Comparison of ENCODE assay signal across 18 cellular contexts in the genomic region with DNA sequence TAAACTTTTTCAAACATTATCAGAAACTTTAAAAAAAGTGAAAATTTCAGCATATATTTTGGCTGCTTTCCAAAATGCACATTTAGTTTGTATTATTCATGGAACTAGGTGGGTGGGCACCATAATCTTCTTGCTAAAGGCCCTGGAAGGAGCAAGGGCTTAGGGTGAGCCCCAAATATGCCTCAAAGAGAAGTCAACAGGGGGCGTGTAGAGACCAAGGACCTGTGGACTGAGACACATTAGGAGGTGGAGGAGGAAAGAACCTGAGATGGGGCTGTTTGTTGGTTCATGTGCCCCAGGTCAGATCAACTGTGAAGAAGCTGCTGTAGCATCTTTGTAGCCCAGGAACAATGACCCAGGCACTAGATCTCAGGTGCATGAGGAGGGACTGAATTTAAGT.
DNase-seq lines count a peak whose midpoint lies in the region; FAIRE-seq and TF ChIP-seq lines count a peak whose summit lies in the region.
"Had no signal": no experiment of that assay in that cellular context is flagged by ENCODE, and none has a peak within 500 bp of the region (broad histone marks: within the 10 kb centered on the region; RNA-seq: fewer than 3 reads in every experiment).

No MANE protein-coding gene starts in this region.

- H2BK20ac ChIP-seq in H1 (ENCODE audit: low read length) = no peak overlapping the region

- H2AK5ac ChIP-seq in H1 (ENCODE audit: low read depth, low read length) = no peak overlapping the region

- DNase-seq in DMS 273 (lab: John Stamatoyannopoulos, UW; ENCODE audit: unreplicated experiment) (peak; percentile 26), DMS 273 treated with DMSO at 0.1 percent for 48 hours (lab: John Stamatoyannopoulos, UW) (no peak), NB4 (ENCODE audit: low read depth) (no peak), H1 (ENCODE audit: low read depth in 1 of 2, low spot score in 2 of 2) (no peak), suprapubic skin (ENCODE audit: low spot score in 2 of 2) (no peak), smooth muscle cell (lab: John Stamatoyannopoulos, UW; ENCODE audit: unreplicated experiment) (no peak), BE2C (no peak)
- DNase-seq: CD8-positive, alpha-beta memory T cell; GOT3; Kasumi-1; MV-4-11; NCI-H2029; NCI-H2227 treated with DMSO at 0.1 percent for 48 hours; NCI-H526 treated with DMSO at 0.1 percent for 48 hours; SHP77 had no signal

- TF ChIP-seq CTCF in NB4 (IDR thresholded peaks at IDR 0.05; ENCODE audit: low read depth, low read length) (peak; percentile 8), H1 (IDR thresholded peaks at IDR 0.05; ENCODE audit: control extremely low read depth in 1 of 3, insufficient read depth in 1 of 3, low read depth in 1 of 3, low read length in 3 of 3) (peak in 2 of 3 experiments; percentile 3 to 13; a peak in 2 of 4 replicates), suprapubic skin (IDR thresholded peaks at IDR 0.05) (no peak), smooth muscle cell (IDR thresholded peaks at IDR 0.05; ENCODE audit: borderline replicate concordance, insufficient read depth, poor library complexity, severe bottlenecking) (no peak), BE2C (IDR thresholded peaks at IDR 0.05; ENCODE audit: low read depth, low read length) (no peak)

- no peak overlapping the region for H2BK120ac ChIP-seq in H1 (replicated peaks; ENCODE audit: low read depth, low read length)

- no peak overlapping the region for H4K5ac ChIP-seq in H1 (ENCODE audit: insufficient read length, low read depth, low read length)

- TF ChIP-seq POLR2A in NB4 (IDR thresholded peaks at IDR 0.05; ENCODE audit: extremely low read depth, insufficient read length) (no peak), H1 (IDR thresholded peaks at IDR 0.05; ENCODE audit: control extremely low read depth in 1 of 2, low read depth in 2 of 2, low read length in 2 of 2) (no peak), suprapubic skin (IDR thresholded peaks at IDR 0.05) (no peak)

- H3K9me3 ChIP-seq in H1 (ENCODE audit: insufficient read depth in 2 of 2, low read depth in 1 of 2, low read length in 1 of 2) = no peaks in the 10 kb centered on the region; a peak in 1 of 4 replicates
- H3K9me3 ChIP-seq in suprapubic skin = no peaks in the 10 kb centered on the region
- H3K9me3 ChIP-seq in smooth muscle cell (replicated peaks; ENCODE audit: low read depth) = no peaks in the 10 kb centered on the region
- no peaks in the 10 kb centered on the region; the same call in 1 of the 2 replicates for H3K9me3 ChIP-seq in BE2C

- H3K27ac ChIP-seq in H1 (ENCODE audit: low read depth, low read length) = no peak overlapping the region
- peak overlapping the region; percentile 3 for H3K27ac ChIP-seq in suprapubic skin
- no peak overlapping the region for H3K27ac ChIP-seq in smooth muscle cell (ENCODE audit: low read depth)
- H3K27ac ChIP-seq: 22Rv1, RWPE1 had no signal

- FAIRE-seq in H1 (lab: Jason Lieb, UNC) = no peak
- FAIRE-seq: HepG2 had no signal

- POLR2A ChIA-PET in H1 (lab: Charles Lee; ENCODE audit: partially characterized antibody) = no interaction called here

- H3K56ac ChIP-seq in H1 (replicated peaks; ENCODE audit: insufficient read length, low read depth, low read length) = no peak overlapping the region

- no peak overlapping the region for H3K18ac ChIP-seq in H1 (ENCODE audit: extremely low read depth, low read length)

- no peak overlapping the region for H2BK5ac ChIP-seq in H1 (ENCODE audit: low read depth, low read length)

- CTCF ChIA-PET in H1 (lab: Charles Lee; ENCODE audit: partially characterized antibody) = interaction anchor here (0.6 to 3.3 kb wide), 8 partner anchors 9 to 203 kb away, joined by 3 to 23 read pairs (median 3); no protein-coding TSS in a partner anchor

- H3K4me2 ChIP-seq in H1 (ENCODE audit: insufficient read depth in 1 of 2, low read depth in 2 of 2, low read length in 2 of 2) (no peak overlapping the region), smooth muscle cell (no peak overlapping the region)

- H3K9ac ChIP-seq in H1 (replicated peaks in 1 of 4; ENCODE audit: extremely low read depth in 1 of 4, low read depth in 3 of 4, low read length in 3 of 4) (no peak overlapping the region), smooth muscle cell (ENCODE audit: low read depth) (no peak overlapping the region)

- no peak overlapping the region for H3K4me3 ChIP-seq in NB4 (ENCODE audit: low read depth, low read length)
- H3K4me3 ChIP-seq in H1 (ENCODE audit: extremely low read depth in 1 of 4, insufficient read depth in 2 of 4, low read depth in 3 of 4, low read length in 4 of 4) = no peak overlapping the region
- no peak overlapping the region for H3K4me3 ChIP-seq in suprapubic skin
- H3K4me3 ChIP-seq in smooth muscle cell = no peak overlapping the region
- H3K4me3 ChIP-seq in BE2C (ENCODE audit: low read depth, low read length) = no peak overlapping the region

- H3K23me2 ChIP-seq in H1 (ENCODE audit: low read depth, low read length) = no peaks in the 10 kb centered on the region

- H4K20me1 ChIP-seq in H1 (replicated peaks in 1 of 2; ENCODE audit: control insufficient read depth in 1 of 2, insufficient read depth in 2 of 2, low read length in 2 of 2) (no peaks in the 10 kb centered on the region), smooth muscle cell (ENCODE audit: low read depth) (no peaks in the 10 kb centered on the region)

- H4K8ac ChIP-seq in H1 (ENCODE audit: extremely low read depth, insufficient read depth, low read length) = no peak overlapping the region

- 80% methylated on average over 1 of the region's 1 CpG; no CpG with 5 or more reads in 1 of the 2 experiments for WGBS in H1 (ENCODE audit: extremely low coverage in 1 of 2, insufficient coverage in 1 of 2, insufficient read length in 1 of 2, insufficient replicate concordance in 2 of 2, low coverage in 1 of 2, low lambda C conversion rate in 2 of 2, missing lambda C conversion rate in 1 of 2), 2 experiments
- WGBS in suprapubic skin = 92% methylated on average over 1 of the region's 1 CpG
- WGBS in smooth muscle cell (ENCODE audit: low lambda C conversion rate) = 85% methylated on average over 1 of the region's 1 CpG

- H2BK15ac ChIP-seq in H1 (ENCODE audit: low read length) = 0 out of 2 replicates have a peak overlapping the region, but pooled peaks have one; percentile 85

- H3K4me1 ChIP-seq in H1 (replicated peaks in 1 of 4; ENCODE audit: control insufficient read depth in 3 of 4, insufficient read depth in 4 of 4, low read length in 3 of 4) (peaks cover 5 to 17% (median 10%) of the 10 kb centered on the region in 4 experiments), suprapubic skin (peaks cover 16% of the 10 kb centered on the region), smooth muscle cell (ENCODE audit: low read depth) (no peaks in the 10 kb centered on the region), BE2C (no peaks in the 10 kb centered on the region)

- no peak overlapping the region for H2BK12ac ChIP-seq in H1 (ENCODE audit: low read depth, low read length)

- no peak overlapping the region for H3K23ac ChIP-seq in H1 (ENCODE audit: insufficient read length)

- no peak overlapping the region for H4K91ac ChIP-seq in H1 (replicated peaks; ENCODE audit: insufficient read length, low read length)

- no peaks in the 10 kb centered on the region for H3F3A ChIP-seq in smooth muscle cell (ENCODE audit: low read depth)

- H3K79me1 ChIP-seq in H1 (ENCODE audit: low read depth, low read length) = no peaks in the 10 kb centered on the region

- H3K14ac ChIP-seq in H1 (ENCODE audit: insufficient read length) = no peak overlapping the region

- peak in 1 of 2 experiments; percentile 33; a peak in 1 of 4 replicates for TF ChIP-seq RAD21 in H1 (IDR thresholded peaks at IDR 0.05 in 1 of 2, conservative IDR thresholded peaks at IDR 0.05 in 1 of 2; ENCODE audit: low read depth in 2 of 2, low read length in 2 of 2)

- H3K36me3 ChIP-seq in H1 (ENCODE audit: control insufficient read depth in 2 of 4, insufficient read depth in 4 of 4, low read length in 3 of 4) (no peaks in the 10 kb centered on the region), suprapubic skin (no peaks in the 10 kb centered on the region), smooth muscle cell (ENCODE audit: low read depth) (no peaks in the 10 kb centered on the region), BE2C (no peaks in the 10 kb centered on the region)

- H3K79me2 ChIP-seq in H1 (ENCODE audit: control insufficient read depth in 1 of 2, insufficient read depth in 2 of 2, low read length in 2 of 2) (no peaks in the 10 kb centered on the region), smooth muscle cell (ENCODE audit: low read depth) (no peaks in the 10 kb centered on the region)

- H3K27me3 ChIP-seq in H1 (replicated peaks in 1 of 4; ENCODE audit: control insufficient read depth in 3 of 4, extremely low read depth in 1 of 4, insufficient read depth in 3 of 4, low read length in 3 of 4) (peaks cover 0 to 2% (median 0%) of the 10 kb centered on the region in 4 experiments; a peak in 1 of 7 replicates), suprapubic skin (no peaks in the 10 kb centered on the region), smooth muscle cell (ENCODE audit: low read depth) (no peaks in the 10 kb centered on the region), BE2C (no peaks in the 10 kb centered on the region)

- H2AFZ ChIP-seq in H1 (ENCODE audit: low read length) (no peak overlapping the region), smooth muscle cell (ENCODE audit: low read depth) (no peak overlapping the region)

- TF ChIP-seq EP300 in H1 (IDR thresholded peaks at IDR 0.05; ENCODE audit: borderline replicate concordance in 1 of 2, low read depth in 2 of 2, low read length in 2 of 2) = no peak
- TF ChIP-seq EP300 in suprapubic skin (IDR thresholded peaks at IDR 0.05) = no peak

- H3K4ac ChIP-seq in H1 (replicated peaks; ENCODE audit: insufficient read length, low read depth, low read length) = no peak overlapping the region

TF ChIP-seq in H1, 55 proteins besides CTCF, POLR2A, EP300 and RAD21 (continues in another document):
- no peak for TF ChIP-seq CBX5 (IDR thresholded peaks at IDR 0.05; ENCODE audit: low read depth, low read length)
- TF ChIP-seq SIN3A (conservative IDR thresholded peaks at IDR 0.05 in 1 of 2, IDR thresholded peaks at IDR 0.05 in 1 of 2; ENCODE audit: low read depth in 1 of 2, low read length in 2 of 2) = no peak
- no peak for TF ChIP-seq KDM4A (IDR thresholded peaks at IDR 0.05; ENCODE audit: low read depth, low read length, severe bottlenecking)
- TF ChIP-seq, protein P1, sequence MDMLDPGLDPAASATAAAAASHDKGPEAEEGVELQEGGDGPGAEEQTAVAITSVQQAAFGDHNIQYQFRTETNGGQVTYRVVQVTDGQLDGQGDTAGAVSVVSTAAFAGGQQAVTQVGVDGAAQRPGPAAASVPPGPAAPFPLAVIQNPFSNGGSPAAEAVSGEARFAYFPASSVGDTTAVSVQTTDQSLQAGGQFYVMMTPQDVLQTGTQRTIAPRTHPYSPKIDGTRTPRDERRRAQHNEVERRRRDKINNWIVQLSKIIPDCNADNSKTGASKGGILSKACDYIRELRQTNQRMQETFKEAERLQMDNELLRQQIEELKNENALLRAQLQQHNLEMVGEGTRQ (IDR thresholded peaks at IDR 0.05; ENCODE audit: low read length) = no peak
- no peak for TF ChIP-seq NRF1 (IDR thresholded peaks at IDR 0.05; ENCODE audit: low read depth, low read length)
- no peak for TF ChIP-seq TBP (IDR thresholded peaks at IDR 0.05; ENCODE audit: low read depth, low read length)
- TF ChIP-seq KDM5A (IDR thresholded peaks at IDR 0.05; ENCODE audit: low read length) = no peak
- no peak for TF ChIP-seq TAF1 (IDR thresholded peaks at IDR 0.05; ENCODE audit: low read depth, low read length)

Comparison
In these comparisons a context has a peak if more than half of its experiments do, and no peak if none do; other contexts are left out.
1. CTCF ChIP-seq: peak in NB4 (single experiment) and H1 (2 of 3); none in suprapubic skin (0 of 2), smooth muscle cell (single experiment) and BE2C (single experiment).